Comparison of ENCODE assay signal across 8 cellular contexts in the genomic region with DNA sequence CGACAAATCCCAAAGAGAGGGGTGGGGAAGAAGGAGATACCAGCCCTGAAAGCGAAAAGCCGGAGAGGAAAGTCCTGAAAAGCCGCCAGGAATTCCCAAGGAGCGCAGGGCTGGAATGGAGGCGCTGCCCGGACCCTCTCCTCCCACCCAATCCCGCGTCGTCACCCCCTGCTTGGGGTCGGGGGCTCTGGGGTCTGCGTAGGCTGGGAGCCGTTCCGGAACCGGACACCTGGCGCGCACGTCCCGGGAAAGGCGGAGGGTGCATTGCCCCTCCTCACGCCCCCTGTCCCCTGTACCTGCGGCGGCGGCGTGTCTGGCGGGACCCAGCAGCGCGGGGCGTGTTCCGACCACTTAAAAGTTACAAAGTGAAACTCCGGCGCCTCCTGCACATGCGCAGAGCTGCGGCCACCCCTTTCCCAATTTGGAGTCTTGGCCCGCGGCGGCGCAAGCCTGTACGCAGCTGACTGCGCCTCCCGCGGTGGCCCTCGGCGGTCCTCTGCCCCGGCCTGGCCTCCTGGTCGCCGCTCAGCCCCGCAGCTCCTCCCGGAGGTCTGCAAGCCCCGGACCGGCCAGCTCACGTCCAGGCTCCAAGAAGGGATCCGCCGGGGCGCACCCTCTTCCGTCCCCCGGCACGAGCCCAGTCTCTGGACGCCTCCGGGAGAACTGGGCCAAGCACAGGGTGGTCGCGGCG. TPM values are rescaled to one million over a fixed set of nuclear protein-coding genes. Genes with fewer than 3 reads are reported as not detected.
DNase-seq lines count a peak whose midpoint lies in the region; ATAC-seq and TF ChIP-seq lines count a peak whose summit lies in the region.

A gene (minus strand): TSS at position 373 of the 691 bp plus-strand sequence. CDS start 4,800 bp downstream, outside the sequence.

- intact Hi-C loops in Panc1 (cut with micrococcal nuclease; ENCODE audit: unreplicated experiment) = no loop called here

- H3K36me3 ChIP-seq in BJ (ENCODE audit: control insufficient read depth, insufficient read depth, low read length) = no peaks in the 10 kb centered on the region; the same call in none of the 2 replicates
- H3K36me3 ChIP-seq in Panc1 (ENCODE audit: control insufficient read depth, insufficient read depth, low read length) = no peaks in the 10 kb centered on the region; the same call in 1 of the 2 replicates

- no peaks in the 10 kb centered on the region for H3K9me3 Mint-ChIP-seq in naive thymus-derived CD8-positive, alpha-beta T cell

- in situ Hi-C loops in Panc1 (cut with HindIII; ENCODE audit: low pct_unique_long_range_greater_than_20kb, low sequenced_read_pairs) = no loop called here

- H3K27me3 Mint-ChIP-seq in naive thymus-derived CD8-positive, alpha-beta T cell = no peaks in the 10 kb centered on the region

- H3K27me3 ChIP-seq in BJ (ENCODE audit: control insufficient read depth, insufficient read depth, low read length) (no peaks in the 10 kb centered on the region), Panc1 (ENCODE audit: control insufficient read depth, insufficient read depth, low read length) (no peaks in the 10 kb centered on the region)

- no TSS peak for BruUV-seq in Panc1 (replicated peaks; lab: Mats Ljungman, UMichigan)

- POLR2A ChIA-PET in BJ (lab: Charles Lee) (interaction anchor here (0.6 kb wide), 2 partner anchors 48 to 80 kb away, joined by 3 to 4 read pairs; no protein-coding TSS in a partner anchor), Panc1 (lab: Charles Lee) (interaction anchor here (0.6 to 1.4 kb wide), 2 partner anchors 11 to 180 kb away, joined by 4 to 5 read pairs; a partner anchor contains a TSS)
- POLR2A ChIA-PET in naive thymus-derived CD8-positive, alpha-beta T cell (lab: Charles Lee) = interaction anchor here (0.6 to 19.1 kb wide), 38 partner anchors 10 to 829 kb away, joined by 3 to 526 read pairs (median 5); a partner anchor contains a TSS

- CTCF ChIA-PET in BJ (lab: Yijun Ruan, JAX) = interaction anchor here (0.9 to 2.5 kb wide), 12 partner anchors 15 to 422 kb away, joined by 3 to 9 read pairs (median 4); a partner anchor contains a TSS
- CTCF ChIA-PET in Panc1 (lab: Charles Lee) = interaction anchor here (0.6 to 1.1 kb wide), 3 partner anchors 73 to 408 kb away, joined by 3 read pairs; a partner anchor contains a TSS

- peak within 1 kb of the TSS; percentile 57 for H3K4me3 ChIP-seq in BJ (ENCODE audit: low read depth, low read length)
- peak within 1 kb of the TSS; percentile 88 to 92 for H3K4me3 ChIP-seq in Panc1 (ENCODE audit: low read depth in 2 of 2, low read length in 2 of 2)

- peak; percentile 46 for TF ChIP-seq CTCF in BJ (IDR thresholded peaks at IDR 0.05; ENCODE audit: insufficient read depth, low read depth, low read length)
- TF ChIP-seq CTCF in Panc1 (IDR thresholded peaks at IDR 0.05) = no peak; the same call in 1 of the 2 replicates

- H3K9me3 ChIP-seq in Panc1 (ENCODE audit: control insufficient read depth, insufficient read depth, low read depth, low read length) = no peaks in the 10 kb centered on the region

- peak within 1 kb of the TSS; percentile 87 to 98 (median 94) for H3K27ac Mint-ChIP-seq in naive thymus-derived CD8-positive, alpha-beta T cell

- H3K36me3 Mint-ChIP-seq in naive thymus-derived CD8-positive, alpha-beta T cell = peaks cover 0 to 22% (median 2%) of the 10 kb centered on the region in 3 donors

- DNase-seq in BJ (ENCODE audit: low read depth) (no peak), Panc1 (ENCODE audit: low read depth, low spot score) (no peak), activated T-helper 1 cell treated with Interleukin-2 at 50 U/mL for 16 hours (ENCODE audit: low read depth) (peak; percentile 84), fibroblast of gingiva (ENCODE audit: low read depth) (peak; percentile 82)
- peak; percentile 83 to 95 (median 88) for DNase-seq in naive thymus-derived CD8-positive, alpha-beta T cell
- DNase-seq in stimulated activated naive CD4-positive, alpha-beta T cell treated with Interleukin-2 at 50 U/mL for 16 hours (lab: John Stamatoyannopoulos, UW) = peak; percentile 87

- ATAC-seq in GM18909 (IDR thresholded peaks at IDR 0.05; ENCODE audit: poor library complexity, unreplicated experiment) = peak; percentile 76
- ATAC-seq in HG03175 (IDR thresholded peaks at IDR 0.05; ENCODE audit: unreplicated experiment) = peak; percentile 79
- peak; percentile 86 for ATAC-seq in Panc1
- ATAC-seq in naive thymus-derived CD8-positive, alpha-beta T cell = peak; percentile 71 to 76

- peak within 1 kb of the TSS; percentile 87 to 99 (median 94) for H3K4me3 Mint-ChIP-seq in naive thymus-derived CD8-positive, alpha-beta T cell

- peaks cover 40% of the 10 kb centered on the region for H3K4me1 ChIP-seq in Panc1 (ENCODE audit: control insufficient read depth, insufficient read depth, low read length)

- peaks cover 28 to 55% (median 49%) of the 10 kb centered on the region in 4 donors for H3K4me1 Mint-ChIP-seq in naive thymus-derived CD8-positive, alpha-beta T cell

- peak within 1 kb of the TSS; percentile 91 for H3K27ac ChIP-seq in Panc1 (ENCODE audit: low read length)

RNA-seq across cellular contexts. Expression of the gene that starts here (rescaled TPM):
- polyA plus RNA-seq in BJ (2011; rRNA removed) = 25.3 and 41.8 TPM in 2 replicates
- 24.0 and 27.7 TPM in 2 replicates for polyA minus RNA-seq in BJ (2011; rRNA and poly(A)+ RNA removed)
- total RNA-seq in Panc1 (2021; ENCODE audit: unreplicated experiment) = 31.4 TPM
- polyA plus RNA-seq in Panc1 (2012; ENCODE audit: insufficient read length) = 22.7 TPM
- 100 to 1,000 TPM; 427 to 436 TPM for total RNA-seq in naive thymus-derived CD8-positive, alpha-beta T cell
- 10 to 100 TPM; 34.4 to 53.5 (median 45.1) TPM for polyA plus RNA-seq in naive thymus-derived CD8-positive, alpha-beta T cell

Comparison
In these comparisons a context has a peak if more than half of its experiments do, and no peak if none do; other contexts are left out.
1. RNA of the gene that starts here (total RNA-seq): 427 to 436 TPM in naive thymus-derived CD8-positive, alpha-beta T cell; 31.4 TPM in Panc1 (single experiment); every median in the first group is over 10 times any median in the second.
2. DNase-seq: peak in activated T-helper 1 cell treated with Interleukin-2 at 50 U/mL for 16 hours (single experiment), fibroblast of gingiva (single experiment), naive thymus-derived CD8-positive, alpha-beta T cell (10 of 10) and stimulated activated naive CD4-positive, alpha-beta T cell treated with Interleukin-2 at 50 U/mL for 16 hours (single experiment); none in BJ (single experiment) and Panc1 (single experiment).
3. Peak in every context shown above with its lines, with median percentiles within 50 percentile points of each other: ATAC-seq.